In genomic region chr2:216274194-216274593, GRCh38 we compare ENCODE assay signal across 22 cellular contexts.
DNase-seq lines count a peak whose midpoint lies in the region; ATAC-seq, FAIRE-seq and TF ChIP-seq lines count a peak whose summit lies in the region.
"Had no signal": no experiment of that assay in that cellular context is flagged by ENCODE, and none has a peak within 500 bp of the region (broad histone marks: within the 10 kb centered on the region; RNA-seq: fewer than 3 reads in every experiment).

No MANE protein-coding gene starts in this region.

- peak; percentile 13 for TF ChIP-seq CTCF in AG09319 (IDR thresholded peaks at IDR 0.05; ENCODE audit: low read depth, low read length)
- peak; percentile 23; the same call in 1 of the 2 replicates for TF ChIP-seq CTCF in HFFc6 (IDR thresholded peaks at IDR 0.05)
- no peak for TF ChIP-seq CTCF in GM12878 (IDR thresholded peaks at IDR 0.05 in 2 of 3, conservative IDR thresholded peaks at IDR 0.05 in 1 of 3; ENCODE audit: control insufficient read depth in 2 of 3, extremely low read depth in 1 of 3, insufficient read depth in 1 of 3, low read depth in 3 of 3, low read length in 3 of 3)

- peak overlapping the region; percentile 3; the same call in 1 of the 2 replicates for H3K27ac Mint-ChIP-seq in HFFc6
- H3K27ac Mint-ChIP-seq: activated naive CD4-positive, alpha-beta T cell treated with anti-CD3 and anti-CD28 coated beads, Interleukin-2, amount 10 ng/mL, durations not matched to agents 7 days and 5 days had no signal

- POLR2A ChIA-PET in GM12878 (lab: Charles Lee): no interaction called here

- WGBS in GM12878 (ENCODE audit: insufficient coverage, insufficient replicate concordance, low lambda C conversion rate, missing lambda C conversion rate): 2% methylated on average over 3 of the region's 3 CpGs

- H3K4me3 ChIP-seq in GM12878: no peak overlapping the region
- H3K4me3 ChIP-seq: dorsolateral prefrontal cortex, hepatocyte, mucosa of descending colon had no signal

- H3K4me1 ChIP-seq in GM12878 (ENCODE audit: control insufficient read depth, insufficient read depth, low read length): no peaks in the 10 kb centered on the region

- no peaks in the 10 kb centered on the region for H3K9me3 Mint-ChIP-seq in HFFc6
- H3K9me3 Mint-ChIP-seq: activated naive CD4-positive, alpha-beta T cell treated with anti-CD3 and anti-CD28 coated beads, Interleukin-2, amount 10 ng/mL, durations not matched to agents 7 days and 5 days had no signal

- no peak for TF ChIP-seq RAD21 in GM12878 (IDR thresholded peaks at IDR 0.05; ENCODE audit: insufficient read depth, low read depth, low read length)

- H3K36me3 ChIP-seq in GM12878 (ENCODE audit: control insufficient read depth in 2 of 2, insufficient read depth in 2 of 2, low read length in 1 of 2): no peaks in the 10 kb centered on the region

- no peak overlapping the region for H2AFZ ChIP-seq in GM12878 (ENCODE audit: control insufficient read depth, low read depth, low read length)
- H2AFZ ChIP-seq: hepatocyte had no signal

- RAD21 ChIA-PET in GM12878 (lab: Charles Lee; ENCODE audit: unreplicated experiment): no interaction called here

- SMC1A ChIA-PET in GM12878 (lab: Charles Lee; ENCODE audit: uncharacterized antibody, unreplicated experiment): no interaction called here

- H3K4me3 Mint-ChIP-seq in HFFc6: no peak overlapping the region
- H3K4me3 Mint-ChIP-seq: activated naive CD4-positive, alpha-beta T cell treated with anti-CD3 and anti-CD28 coated beads, Interleukin-2, amount 10 ng/mL, durations not matched to agents 7 days and 5 days had no signal

- ATAC-seq in GM12878 (peak; percentile 39; the same call in 1 of the 3 replicates), HG02852 (IDR thresholded peaks at IDR 0.05; ENCODE audit: unreplicated experiment) (no peak)
- ATAC-seq: mucosa of descending colon, sciatic nerve had no signal

- H3K9me3 ChIP-seq in GM12878 (replicated peaks; ENCODE audit: control insufficient read depth, insufficient read depth, low read length): no peaks in the 10 kb centered on the region; the same call in 2 of the 3 replicates
- H3K9me3 ChIP-seq: mucosa of descending colon had no signal

- CTCF ChIA-PET in GM12878 (lab: Yijun Ruan, JAX): no interaction called here

- H3K79me2 ChIP-seq in GM12878 (ENCODE audit: control insufficient read depth, insufficient read depth, low read length): no peaks in the 10 kb centered on the region
- H3K79me2 ChIP-seq: hepatocyte had no signal

- no peak overlapping the region for H3K9ac ChIP-seq in GM12878 (ENCODE audit: control insufficient read depth, insufficient read depth, low read length)

- H3K4me1 Mint-ChIP-seq in HFFc6 (ENCODE audit: low read depth): peaks cover 39% of the 10 kb centered on the region
- H3K4me1 Mint-ChIP-seq: activated naive CD4-positive, alpha-beta T cell treated with anti-CD3 and anti-CD28 coated beads, Interleukin-2, amount 10 ng/mL, durations not matched to agents 7 days and 5 days had no signal

- H3K27me3 ChIP-seq in GM12878 (replicated peaks in 1 of 2; ENCODE audit: control insufficient read depth in 2 of 2, insufficient read depth in 2 of 2, low read length in 1 of 2): peaks cover 0 to 4% of the 10 kb centered on the region in 2 experiments; a peak in 2 of 4 replicates
- H3K27me3 ChIP-seq: brain microvascular endothelial cell had no signal

- no peaks in the 10 kb centered on the region for H3K27me3 Mint-ChIP-seq in HFFc6 (ENCODE audit: insufficient read depth)

- intact Hi-C loops in GM12878 (cut with micrococcal nuclease; ENCODE audit: unreplicated experiment): no loop called here

- no TSS peak for BruUV-seq in GM12878 (replicated peaks; lab: Mats Ljungman, UMichigan)

- DNase-seq in AG09319 (ENCODE audit: extremely low read depth, low read depth) (no peak), HFFc6 (peak; percentile 6), GM12878 (ENCODE audit: low read depth, low spot score) (no peak), kidney tubule cell (ENCODE audit: low spot score) (peak; percentile 29), NCI-H226 (no peak), NCI-H1092 (lab: John Stamatoyannopoulos, UW) (no peak)
- no peak for DNase-seq in activated CD8-positive, alpha-beta memory T cell treated with anti-CD3 and anti-CD28 coated beads for 24 hours
- DNase-seq: ACHN; activated CD4-positive, alpha-beta T cell treated with anti-CD3 and anti-CD28 coated beads, Interleukin-2, amount 50 U/mL, for 4 hours; activated naive CD4-positive, alpha-beta T cell treated with anti-CD3 and anti-CD28 coated beads, Interleukin-2, amount 10 ng/mL, durations not matched to agents 7 days and 5 days; brain microvascular endothelial cell; H7; mucosa of descending colon; NCI-H1436; NCI-H2171 treated with DMSO at 0.1 percent for 48 hours; stimulated activated CD4-positive, alpha-beta T cell treated with anti-CD3 and anti-CD28 coated beads, Interleukin-2, amount 100 ng/mL, for 24 hours; substantia nigra had no signal

- FAIRE-seq in GM12878 (lab: Jason Lieb, UNC): no peak
- FAIRE-seq: G401.6 had no signal

- no peaks in the 10 kb centered on the region for H4K20me1 ChIP-seq in GM12878 (ENCODE audit: control insufficient read depth, insufficient read depth)

- TF ChIP-seq POLR2A in GM12878 (IDR thresholded peaks at IDR 0.05; ENCODE audit: low read depth, low read length): no peak

- no peak overlapping the region for H3K27ac ChIP-seq in GM12878 (ENCODE audit: control insufficient read depth, insufficient read depth)
- H3K27ac ChIP-seq: brain microvascular endothelial cell, hepatocyte had no signal

- H3K4me2 ChIP-seq in GM12878 (ENCODE audit: control insufficient read depth, insufficient read depth): no peak overlapping the region
- H3K4me2 ChIP-seq: hepatocyte had no signal

- in situ Hi-C loops in GM12878 (cut with MboI): no loop called here

- H3K36me3 Mint-ChIP-seq in HFFc6 (ENCODE audit: low read depth): peaks cover 73% of the 10 kb centered on the region
- H3K36me3 Mint-ChIP-seq: activated naive CD4-positive, alpha-beta T cell treated with anti-CD3 and anti-CD28 coated beads, Interleukin-2, amount 10 ng/mL, durations not matched to agents 7 days and 5 days had no signal

- no peak for TF ChIP-seq EP300 in GM12878 (IDR thresholded peaks at IDR 0.05; ENCODE audit: borderline replicate concordance in 1 of 2, control insufficient read depth in 1 of 2, low read depth in 2 of 2, low read length in 2 of 2)

TF ChIP-seq in GM12878, 131 proteins besides CTCF, POLR2A, EP300 and RAD21 (continues in another document):
- TF ChIP-seq KDM1A (IDR thresholded peaks at IDR 0.05; ENCODE audit: borderline replicate concordance) (no peak), PKNOX1 (IDR thresholded peaks at IDR 0.05) (no peak), NRF1 (conservative IDR thresholded peaks at IDR 0.05; ENCODE audit: low read depth, low read length) (no peak), NR2C2 (IDR thresholded peaks at IDR 0.05; ENCODE audit: borderline replicate concordance, control insufficient read depth, insufficient read length, low read depth) (no peak), ZNF207 (IDR thresholded peaks at IDR 0.05; ENCODE audit: borderline replicate concordance) (no peak), NR2C1 (IDR thresholded peaks at IDR 0.05) (no peak), ZBTB40 (IDR thresholded peaks at IDR 0.05; ENCODE audit: borderline replicate concordance) (no peak), TBL1XR1 (IDR thresholded peaks at IDR 0.05; ENCODE audit: low read depth, low read length) (no peak), RFX5 (IDR thresholded peaks at IDR 0.05; ENCODE audit: low read depth, low read length) (no peak), STAT3 (IDR thresholded peaks at IDR 0.05; ENCODE audit: low read depth, low read length) (no peak), RCOR1 (conservative IDR thresholded peaks at IDR 0.05; ENCODE audit: low read depth, low read length) (no peak)

Comparison
In these comparisons a context has a peak if more than half of its experiments do, and no peak if none do; other contexts are left out.
1. DNase-seq: peak in HFFc6 (single experiment) and kidney tubule cell (single experiment); none in AG09319 (single experiment), GM12878 (single experiment), NCI-H226 (single experiment), activated CD8-positive, alpha-beta memory T cell treated with anti-CD3 and anti-CD28 coated beads for 24 hours (single experiment) and NCI-H1092 (single experiment).
2. CTCF ChIP-seq: peak in AG09319 (single experiment) and HFFc6 (single experiment); none in GM12878 (0 of 3).